ENCODE assay signal across 1 cellular context in the genomic region with DNA sequence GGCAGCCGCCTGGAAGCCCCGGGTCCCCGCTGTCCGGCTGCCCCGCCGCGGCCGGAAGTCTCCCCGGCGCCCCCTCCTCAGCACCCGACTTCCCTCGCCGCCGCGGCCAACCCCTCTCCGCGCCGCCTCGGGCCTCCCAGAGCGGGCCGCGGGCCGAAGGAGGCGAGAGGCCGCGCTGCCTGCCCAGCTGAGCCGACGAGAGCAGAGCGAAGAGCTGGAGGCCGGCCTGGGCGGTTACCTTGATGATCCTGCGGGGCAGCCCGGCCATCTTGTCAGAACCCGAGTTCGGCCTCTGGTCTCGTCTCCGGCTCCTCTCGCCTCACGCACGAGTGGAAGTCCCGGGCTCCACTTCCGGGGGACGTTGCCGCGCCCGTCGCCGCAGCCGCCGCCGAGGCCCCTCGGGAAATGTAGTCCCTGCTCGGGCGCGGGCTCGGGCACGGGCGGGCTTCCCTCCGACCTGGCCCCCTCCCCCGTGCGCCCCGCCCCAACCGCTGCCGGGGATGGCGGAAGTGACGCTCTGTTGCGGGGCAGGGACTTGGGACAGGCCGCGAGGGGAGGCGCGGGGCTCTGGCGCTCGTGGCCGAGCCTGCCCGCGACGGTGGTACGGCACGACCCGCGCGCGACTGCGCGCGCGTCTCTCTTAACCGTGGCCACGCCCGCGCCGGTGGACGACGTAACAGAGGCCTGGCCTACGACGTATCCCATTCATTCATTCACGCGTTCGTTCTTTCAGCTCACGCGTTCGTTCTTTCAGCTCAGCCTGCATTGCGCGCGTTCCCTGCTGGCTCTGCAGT.
TF ChIP-seq lines count a peak whose summit lies in the region.

A gene with protein sequence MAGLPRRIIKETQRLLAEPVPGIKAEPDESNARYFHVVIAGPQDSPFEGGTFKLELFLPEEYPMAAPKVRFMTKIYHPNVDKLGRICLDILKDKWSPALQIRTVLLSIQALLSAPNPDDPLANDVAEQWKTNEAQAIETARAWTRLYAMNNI (minus strand): TSS at position 331 of the 794 bp plus-strand sequence. CDS start 63 bp downstream, at position 268.

TF ChIP-seq in GM12878, 131 proteins besides CTCF, POLR2A, EP300 and RAD21 (continued from another document and continues in another):
- TF ChIP-seq, protein P1, sequence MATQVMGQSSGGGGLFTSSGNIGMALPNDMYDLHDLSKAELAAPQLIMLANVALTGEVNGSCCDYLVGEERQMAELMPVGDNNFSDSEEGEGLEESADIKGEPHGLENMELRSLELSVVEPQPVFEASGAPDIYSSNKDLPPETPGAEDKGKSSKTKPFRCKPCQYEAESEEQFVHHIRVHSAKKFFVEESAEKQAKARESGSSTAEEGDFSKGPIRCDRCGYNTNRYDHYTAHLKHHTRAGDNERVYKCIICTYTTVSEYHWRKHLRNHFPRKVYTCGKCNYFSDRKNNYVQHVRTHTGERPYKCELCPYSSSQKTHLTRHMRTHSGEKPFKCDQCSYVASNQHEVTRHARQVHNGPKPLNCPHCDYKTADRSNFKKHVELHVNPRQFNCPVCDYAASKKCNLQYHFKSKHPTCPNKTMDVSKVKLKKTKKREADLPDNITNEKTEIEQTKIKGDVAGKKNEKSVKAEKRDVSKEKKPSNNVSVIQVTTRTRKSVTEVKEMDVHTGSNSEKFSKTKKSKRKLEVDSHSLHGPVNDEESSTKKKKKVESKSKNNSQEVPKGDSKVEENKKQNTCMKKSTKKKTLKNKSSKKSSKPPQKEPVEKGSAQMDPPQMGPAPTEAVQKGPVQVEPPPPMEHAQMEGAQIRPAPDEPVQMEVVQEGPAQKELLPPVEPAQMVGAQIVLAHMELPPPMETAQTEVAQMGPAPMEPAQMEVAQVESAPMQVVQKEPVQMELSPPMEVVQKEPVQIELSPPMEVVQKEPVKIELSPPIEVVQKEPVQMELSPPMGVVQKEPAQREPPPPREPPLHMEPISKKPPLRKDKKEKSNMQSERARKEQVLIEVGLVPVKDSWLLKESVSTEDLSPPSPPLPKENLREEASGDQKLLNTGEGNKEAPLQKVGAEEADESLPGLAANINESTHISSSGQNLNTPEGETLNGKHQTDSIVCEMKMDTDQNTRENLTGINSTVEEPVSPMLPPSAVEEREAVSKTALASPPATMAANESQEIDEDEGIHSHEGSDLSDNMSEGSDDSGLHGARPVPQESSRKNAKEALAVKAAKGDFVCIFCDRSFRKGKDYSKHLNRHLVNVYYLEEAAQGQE (IDR thresholded peaks at IDR 0.05; ENCODE audit: low read depth, low read length), result no peak
- TF ChIP-seq STAT3 (IDR thresholded peaks at IDR 0.05; ENCODE audit: low read depth, low read length) (no peak), ZNF217 (IDR thresholded peaks at IDR 0.05) (no peak; the same call in 1 of the 2 replicates), NFYA (IDR thresholded peaks at IDR 0.05; ENCODE audit: borderline replicate concordance, low read depth, low read length) (no peak), ESRRA (IDR thresholded peaks at IDR 0.05; ENCODE audit: low read length) (no peak), ZNF207 (IDR thresholded peaks at IDR 0.05; ENCODE audit: borderline replicate concordance) (no peak), ASH2L (IDR thresholded peaks at IDR 0.05; ENCODE audit: borderline replicate concordance, low read depth) (no peak), IKZF1 (conservative IDR thresholded peaks at IDR 0.05) (peak; percentile 82), HCFC1 (IDR thresholded peaks at IDR 0.05; ENCODE audit: low read length) (peak; percentile 89), RCOR1 (conservative IDR thresholded peaks at IDR 0.05; ENCODE audit: low read depth, low read length) (0 out of 2 replicates have a peak, but pooled peaks have one; percentile 19), POLR2AphosphoS5 (IDR thresholded peaks at IDR 0.05; ENCODE audit: low read length) (peak; percentile 79), WRNIP1 (IDR thresholded peaks at IDR 0.05; ENCODE audit: borderline replicate concordance, low read depth, low read length) (no peak), BACH1 (IDR thresholded peaks at IDR 0.05; ENCODE audit: borderline replicate concordance) (peak; percentile 54), NFXL1 (IDR thresholded peaks at IDR 0.05; ENCODE audit: borderline replicate concordance) (no peak), ATF7 (IDR thresholded peaks at IDR 0.05; ENCODE audit: low read depth) (no peak), NR2C1 (IDR thresholded peaks at IDR 0.05) (peak; percentile 74), SRF (IDR thresholded peaks at IDR 0.05; ENCODE audit: low read depth in 2 of 2, low read length in 2 of 2) (peak in 1 of 2 experiments; percentile 56; a peak in 1 of 4 replicates), PAX8 (IDR thresholded peaks at IDR 0.05) (no peak), MEF2A (IDR thresholded peaks at IDR 0.05; ENCODE audit: insufficient read depth, low read depth, low read length) (no peak), RAD51 (IDR thresholded peaks at IDR 0.05) (no peak), BRCA1 (IDR thresholded peaks at IDR 0.05; ENCODE audit: low read depth, low read length) (peak; percentile 47; the same call in 1 of the 2 replicates), CBFB (IDR thresholded peaks at IDR 0.05; ENCODE audit: low read depth) (peak; percentile 27), TAF1 (IDR thresholded peaks at IDR 0.05; ENCODE audit: borderline replicate concordance, low read depth, low read length) (peak; percentile 77; the same call in 1 of the 2 replicates), SUPT20H (IDR thresholded peaks at IDR 0.05; ENCODE audit: borderline replicate concordance, control insufficient read depth, low read depth, low read length) (no peak), SMAD5 (IDR thresholded peaks at IDR 0.05; ENCODE audit: low read depth) (no peak; the same call in 1 of the 2 replicates), MYB (IDR thresholded peaks at IDR 0.05; ENCODE audit: borderline replicate concordance, low read depth, low read length) (no peak), SMC3 (IDR thresholded peaks at IDR 0.05; ENCODE audit: borderline replicate concordance, low read length) (no peak), CHD2 (IDR thresholded peaks at IDR 0.05; ENCODE audit: borderline replicate concordance, low read depth, low read length) (peak; percentile 89), NRF1 (conservative IDR thresholded peaks at IDR 0.05; ENCODE audit: low read depth, low read length) (peak; percentile 44), LARP7 (IDR thresholded peaks at IDR 0.05) (peak; percentile 83), GATAD2B (conservative IDR thresholded peaks at IDR 0.05; ENCODE audit: low read depth) (0 out of 2 replicates have a peak, but pooled peaks have one; percentile 34), RUNX3 (IDR thresholded peaks at IDR 0.05; ENCODE audit: low read length) (peak; percentile 70), NR2F1 (conservative IDR thresholded peaks at IDR 0.05) (no peak), JUND (IDR thresholded peaks at IDR 0.05; ENCODE audit: low read depth, low read length) (no peak), GABPA (IDR thresholded peaks at IDR 0.05; ENCODE audit: low read depth) (peak; percentile 86), DPF2 (IDR thresholded peaks at IDR 0.05) (peak; percentile 71; the same call in 1 of the 2 replicates), SIN3A (IDR thresholded peaks at IDR 0.05; ENCODE audit: low read depth, low read length) (no peak; the same call in 1 of the 2 replicates), TCF12 (IDR thresholded peaks at IDR 0.05; ENCODE audit: low read depth, low read length) (no peak)
- TF ChIP-seq, protein P2, sequence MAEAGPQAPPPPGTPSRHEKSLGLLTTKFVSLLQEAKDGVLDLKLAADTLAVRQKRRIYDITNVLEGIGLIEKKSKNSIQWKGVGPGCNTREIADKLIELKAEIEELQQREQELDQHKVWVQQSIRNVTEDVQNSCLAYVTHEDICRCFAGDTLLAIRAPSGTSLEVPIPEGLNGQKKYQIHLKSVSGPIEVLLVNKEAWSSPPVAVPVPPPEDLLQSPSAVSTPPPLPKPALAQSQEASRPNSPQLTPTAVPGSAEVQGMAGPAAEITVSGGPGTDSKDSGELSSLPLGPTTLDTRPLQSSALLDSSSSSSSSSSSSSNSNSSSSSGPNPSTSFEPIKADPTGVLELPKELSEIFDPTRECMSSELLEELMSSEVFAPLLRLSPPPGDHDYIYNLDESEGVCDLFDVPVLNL (IDR thresholded peaks at IDR 0.05; ENCODE audit: low read depth, low read length), result 0 out of 2 replicates have a peak, but pooled peaks have one; percentile 12
- TF ChIP-seq, protein P3, sequence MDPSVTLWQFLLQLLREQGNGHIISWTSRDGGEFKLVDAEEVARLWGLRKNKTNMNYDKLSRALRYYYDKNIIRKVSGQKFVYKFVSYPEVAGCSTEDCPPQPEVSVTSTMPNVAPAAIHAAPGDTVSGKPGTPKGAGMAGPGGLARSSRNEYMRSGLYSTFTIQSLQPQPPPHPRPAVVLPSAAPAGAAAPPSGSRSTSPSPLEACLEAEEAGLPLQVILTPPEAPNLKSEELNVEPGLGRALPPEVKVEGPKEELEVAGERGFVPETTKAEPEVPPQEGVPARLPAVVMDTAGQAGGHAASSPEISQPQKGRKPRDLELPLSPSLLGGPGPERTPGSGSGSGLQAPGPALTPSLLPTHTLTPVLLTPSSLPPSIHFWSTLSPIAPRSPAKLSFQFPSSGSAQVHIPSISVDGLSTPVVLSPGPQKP (IDR thresholded peaks at IDR 0.05; ENCODE audit: low read depth, low read length), result peak; percentile 79
- TF ChIP-seq, protein P4, sequence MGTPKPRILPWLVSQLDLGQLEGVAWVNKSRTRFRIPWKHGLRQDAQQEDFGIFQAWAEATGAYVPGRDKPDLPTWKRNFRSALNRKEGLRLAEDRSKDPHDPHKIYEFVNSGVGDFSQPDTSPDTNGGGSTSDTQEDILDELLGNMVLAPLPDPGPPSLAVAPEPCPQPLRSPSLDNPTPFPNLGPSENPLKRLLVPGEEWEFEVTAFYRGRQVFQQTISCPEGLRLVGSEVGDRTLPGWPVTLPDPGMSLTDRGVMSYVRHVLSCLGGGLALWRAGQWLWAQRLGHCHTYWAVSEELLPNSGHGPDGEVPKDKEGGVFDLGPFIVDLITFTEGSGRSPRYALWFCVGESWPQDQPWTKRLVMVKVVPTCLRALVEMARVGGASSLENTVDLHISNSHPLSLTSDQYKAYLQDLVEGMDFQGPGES (IDR thresholded peaks at IDR 0.05), result no peak
- TF ChIP-seq, protein P5, sequence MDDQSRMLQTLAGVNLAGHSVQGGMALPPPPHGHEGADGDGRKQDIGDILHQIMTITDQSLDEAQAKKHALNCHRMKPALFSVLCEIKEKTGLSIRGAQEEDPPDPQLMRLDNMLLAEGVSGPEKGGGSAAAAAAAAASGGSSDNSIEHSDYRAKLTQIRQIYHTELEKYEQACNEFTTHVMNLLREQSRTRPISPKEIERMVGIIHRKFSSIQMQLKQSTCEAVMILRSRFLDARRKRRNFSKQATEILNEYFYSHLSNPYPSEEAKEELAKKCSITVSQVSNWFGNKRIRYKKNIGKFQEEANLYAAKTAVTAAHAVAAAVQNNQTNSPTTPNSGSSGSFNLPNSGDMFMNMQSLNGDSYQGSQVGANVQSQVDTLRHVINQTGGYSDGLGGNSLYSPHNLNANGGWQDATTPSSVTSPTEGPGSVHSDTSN (IDR thresholded peaks at IDR 0.05; ENCODE audit: insufficient replicate concordance, low read depth, low read length), result no peak
- TF ChIP-seq, protein P6, sequence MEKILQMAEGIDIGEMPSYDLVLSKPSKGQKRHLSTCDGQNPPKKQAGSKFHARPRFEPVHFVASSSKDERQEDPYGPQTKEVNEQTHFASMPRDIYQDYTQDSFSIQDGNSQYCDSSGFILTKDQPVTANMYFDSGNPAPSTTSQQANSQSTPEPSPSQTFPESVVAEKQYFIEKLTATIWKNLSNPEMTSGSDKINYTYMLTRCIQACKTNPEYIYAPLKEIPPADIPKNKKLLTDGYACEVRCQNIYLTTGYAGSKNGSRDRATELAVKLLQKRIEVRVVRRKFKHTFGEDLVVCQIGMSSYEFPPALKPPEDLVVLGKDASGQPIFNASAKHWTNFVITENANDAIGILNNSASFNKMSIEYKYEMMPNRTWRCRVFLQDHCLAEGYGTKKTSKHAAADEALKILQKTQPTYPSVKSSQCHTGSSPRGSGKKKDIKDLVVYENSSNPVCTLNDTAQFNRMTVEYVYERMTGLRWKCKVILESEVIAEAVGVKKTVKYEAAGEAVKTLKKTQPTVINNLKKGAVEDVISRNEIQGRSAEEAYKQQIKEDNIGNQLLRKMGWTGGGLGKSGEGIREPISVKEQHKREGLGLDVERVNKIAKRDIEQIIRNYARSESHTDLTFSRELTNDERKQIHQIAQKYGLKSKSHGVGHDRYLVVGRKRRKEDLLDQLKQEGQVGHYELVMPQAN (conservative IDR thresholded peaks at IDR 0.05), result peak; percentile 70
- TF ChIP-seq, protein P7, sequence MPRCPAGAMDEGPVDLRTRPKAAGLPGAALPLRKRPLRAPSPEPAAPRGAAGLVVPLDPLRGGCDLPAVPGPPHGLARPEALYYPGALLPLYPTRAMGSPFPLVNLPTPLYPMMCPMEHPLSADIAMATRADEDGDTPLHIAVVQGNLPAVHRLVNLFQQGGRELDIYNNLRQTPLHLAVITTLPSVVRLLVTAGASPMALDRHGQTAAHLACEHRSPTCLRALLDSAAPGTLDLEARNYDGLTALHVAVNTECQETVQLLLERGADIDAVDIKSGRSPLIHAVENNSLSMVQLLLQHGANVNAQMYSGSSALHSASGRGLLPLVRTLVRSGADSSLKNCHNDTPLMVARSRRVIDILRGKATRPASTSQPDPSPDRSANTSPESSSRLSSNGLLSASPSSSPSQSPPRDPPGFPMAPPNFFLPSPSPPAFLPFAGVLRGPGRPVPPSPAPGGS (IDR thresholded peaks at IDR 0.05; ENCODE audit: borderline replicate concordance, insufficient read depth, low read depth, low read length, poor library complexity, severe bottlenecking), result no peak
- TF ChIP-seq, protein P8, sequence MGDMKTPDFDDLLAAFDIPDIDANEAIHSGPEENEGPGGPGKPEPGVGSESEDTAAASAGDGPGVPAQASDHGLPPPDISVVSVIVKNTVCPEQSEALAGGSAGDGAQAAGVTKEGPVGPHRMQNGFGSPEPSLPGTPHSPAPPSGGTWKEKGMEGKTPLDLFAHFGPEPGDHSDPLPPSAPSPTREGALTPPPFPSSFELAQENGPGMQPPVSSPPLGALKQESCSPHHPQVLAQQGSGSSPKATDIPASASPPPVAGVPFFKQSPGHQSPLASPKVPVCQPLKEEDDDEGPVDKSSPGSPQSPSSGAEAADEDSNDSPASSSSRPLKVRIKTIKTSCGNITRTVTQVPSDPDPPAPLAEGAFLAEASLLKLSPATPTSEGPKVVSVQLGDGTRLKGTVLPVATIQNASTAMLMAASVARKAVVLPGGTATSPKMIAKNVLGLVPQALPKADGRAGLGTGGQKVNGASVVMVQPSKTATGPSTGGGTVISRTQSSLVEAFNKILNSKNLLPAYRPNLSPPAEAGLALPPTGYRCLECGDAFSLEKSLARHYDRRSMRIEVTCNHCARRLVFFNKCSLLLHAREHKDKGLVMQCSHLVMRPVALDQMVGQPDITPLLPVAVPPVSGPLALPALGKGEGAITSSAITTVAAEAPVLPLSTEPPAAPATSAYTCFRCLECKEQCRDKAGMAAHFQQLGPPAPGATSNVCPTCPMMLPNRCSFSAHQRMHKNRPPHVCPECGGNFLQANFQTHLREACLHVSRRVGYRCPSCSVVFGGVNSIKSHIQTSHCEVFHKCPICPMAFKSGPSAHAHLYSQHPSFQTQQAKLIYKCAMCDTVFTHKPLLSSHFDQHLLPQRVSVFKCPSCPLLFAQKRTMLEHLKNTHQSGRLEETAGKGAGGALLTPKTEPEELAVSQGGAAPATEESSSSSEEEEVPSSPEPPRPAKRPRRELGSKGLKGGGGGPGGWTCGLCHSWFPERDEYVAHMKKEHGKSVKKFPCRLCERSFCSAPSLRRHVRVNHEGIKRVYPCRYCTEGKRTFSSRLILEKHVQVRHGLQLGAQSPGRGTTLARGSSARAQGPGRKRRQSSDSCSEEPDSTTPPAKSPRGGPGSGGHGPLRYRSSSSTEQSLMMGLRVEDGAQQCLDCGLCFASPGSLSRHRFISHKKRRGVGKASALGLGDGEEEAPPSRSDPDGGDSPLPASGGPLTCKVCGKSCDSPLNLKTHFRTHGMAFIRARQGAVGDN (IDR thresholded peaks at IDR 0.05), result peak; percentile 72; the same call in 1 of the 2 replicates
